ENCODE assay signal across 16 cellular contexts in the genomic region with DNA sequence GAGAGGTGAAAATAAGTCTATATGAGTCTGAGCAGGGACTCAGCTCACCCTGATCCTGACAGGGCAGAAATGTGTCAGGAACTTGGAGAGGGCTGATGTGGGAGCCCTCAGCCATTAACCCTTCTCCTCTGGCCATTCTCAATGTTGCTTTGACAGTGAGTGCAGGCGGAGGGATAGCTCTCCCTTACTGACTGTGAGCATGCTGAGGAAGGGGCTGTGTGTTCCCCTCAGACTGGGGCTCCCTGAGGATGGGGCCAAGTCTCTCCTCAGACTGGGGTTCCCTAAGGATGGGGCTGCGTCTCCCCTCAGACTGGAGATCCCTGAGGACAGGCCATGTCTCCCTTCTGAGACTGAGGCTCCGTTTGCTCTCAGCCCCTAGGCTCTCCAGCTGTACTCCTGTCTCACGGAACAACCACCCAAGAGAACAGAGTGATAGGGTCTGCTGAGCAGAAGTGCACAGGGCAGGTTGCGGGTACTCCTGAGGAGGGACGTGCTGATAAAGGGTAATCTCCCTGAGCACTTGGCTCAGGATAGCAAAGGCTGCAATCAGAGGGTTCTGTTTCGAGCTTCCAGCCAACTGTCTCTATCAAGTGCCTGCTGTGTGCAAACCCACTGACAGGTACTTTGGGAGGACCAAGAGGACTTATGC.
"Had no signal": no experiment of that assay in that cellular context is flagged by ENCODE, and none has a peak within 500 bp of the region (broad histone marks: within the 10 kb centered on the region; RNA-seq: fewer than 3 reads in every experiment).

No MANE protein-coding gene starts in this region.

- H3K27ac Mint-ChIP-seq: activated CD4-positive, alpha-beta memory T cell treated with anti-CD3 and anti-CD28 coated beads, Interleukin-2, amount 10 ng/mL, durations not matched to agents 7 days and 5 days; activated CD4-positive, alpha-beta T cell treated with anti-CD3 and anti-CD28 coated beads for 36 hours; activated T-cell treated with anti-CD3 and anti-CD28 coated beads, Interleukin-2, amount 50 U/mL, for 72 hours; memory B cell; stimulated activated effector memory CD8-positive, alpha-beta T cell treated with anti-CD3 and anti-CD28 coated beads, Interleukin-12 subunit alpha, Interleukin-12 subunit beta, amount 100 ng/mL, for 72 hours; T-helper 2 cell treated with Interferon-gamma antibody and Interleukin-4, amounts not matched to agents 5 μg/mL and 100 μg/mL, for 36 hours had no signal

- H3K9me3 Mint-ChIP-seq: activated CD4-positive, alpha-beta memory T cell treated with anti-CD3 and anti-CD28 coated beads, Interleukin-2, amount 10 ng/mL, durations not matched to agents 7 days and 5 days; activated T-cell treated with anti-CD3 and anti-CD28 coated beads, Interleukin-2, amount 50 U/mL, for 72 hours; memory B cell; stimulated activated effector memory CD8-positive, alpha-beta T cell treated with anti-CD3 and anti-CD28 coated beads, Interleukin-12 subunit alpha, Interleukin-12 subunit beta, amount 100 ng/mL, for 72 hours; T-helper 2 cell treated with Interferon-gamma antibody and Interleukin-4, amounts not matched to agents 5 μg/mL and 100 μg/mL, for 36 hours had no signal

- H3K4me3 ChIP-seq: colonic mucosa, heart left ventricle, tibial nerve had no signal

- ATAC-seq: activated CD4-positive, alpha-beta T cell treated with anti-CD3 and anti-CD28 coated beads for 36 hours; activated T-cell treated with anti-CD3 and anti-CD28 coated beads, Interleukin-2, amount 50 U/mL, for 72 hours; stimulated activated effector memory CD8-positive, alpha-beta T cell treated with anti-CD3 and anti-CD28 coated beads, Interleukin-12 subunit alpha, Interleukin-12 subunit beta, amount 100 ng/mL, for 72 hours had no signal

- H3K4me3 Mint-ChIP-seq: activated CD4-positive, alpha-beta memory T cell treated with anti-CD3 and anti-CD28 coated beads, Interleukin-2, amount 10 ng/mL, durations not matched to agents 7 days and 5 days; activated CD4-positive, alpha-beta T cell treated with anti-CD3 and anti-CD28 coated beads for 36 hours; activated T-cell treated with anti-CD3 and anti-CD28 coated beads, Interleukin-2, amount 50 U/mL, for 72 hours; memory B cell; stimulated activated effector memory CD8-positive, alpha-beta T cell treated with anti-CD3 and anti-CD28 coated beads, Interleukin-12 subunit alpha, Interleukin-12 subunit beta, amount 100 ng/mL, for 72 hours; T-helper 2 cell treated with Interferon-gamma antibody and Interleukin-4, amounts not matched to agents 5 μg/mL and 100 μg/mL, for 36 hours had no signal

- FAIRE-seq: astrocyte, endothelial cell of umbilical vein, frontal cortex had no signal

- H3K9me3 ChIP-seq: colonic mucosa, heart left ventricle, tibial nerve had no signal

- H3K36me3 ChIP-seq: colonic mucosa, heart left ventricle, tibial nerve, WERI-Rb-1 had no signal

- H3K9ac ChIP-seq: parathyroid adenoma had no signal

- H3K36me3 Mint-ChIP-seq: memory B cell; stimulated activated effector memory CD8-positive, alpha-beta T cell treated with anti-CD3 and anti-CD28 coated beads, Interleukin-12 subunit alpha, Interleukin-12 subunit beta, amount 100 ng/mL, for 72 hours had no signal

- H3K27me3 Mint-ChIP-seq: activated CD4-positive, alpha-beta T cell treated with anti-CD3 and anti-CD28 coated beads for 36 hours had no signal

- H3K27me3 ChIP-seq: colonic mucosa, heart left ventricle, tibial nerve had no signal

- H3K4me1 Mint-ChIP-seq: activated CD4-positive, alpha-beta memory T cell treated with anti-CD3 and anti-CD28 coated beads, Interleukin-2, amount 10 ng/mL, durations not matched to agents 7 days and 5 days; activated CD4-positive, alpha-beta T cell treated with anti-CD3 and anti-CD28 coated beads for 36 hours; memory B cell; stimulated activated effector memory CD8-positive, alpha-beta T cell treated with anti-CD3 and anti-CD28 coated beads, Interleukin-12 subunit alpha, Interleukin-12 subunit beta, amount 100 ng/mL, for 72 hours had no signal

- H3K27ac ChIP-seq: colonic mucosa, parathyroid adenoma, tibial nerve, WERI-Rb-1 had no signal

- DNase-seq: activated CD4-positive, alpha-beta memory T cell treated with anti-CD3 and anti-CD28 coated beads, Interleukin-2, amount 10 ng/mL, durations not matched to agents 7 days and 5 days; activated CD4-positive, alpha-beta T cell treated with anti-CD3 and anti-CD28 coated beads for 36 hours; activated gamma-delta T cell treated with Interleukin-2 at 50 U/mL for 16 hours; activated T-cell treated with anti-CD3 and anti-CD28 coated beads, Interleukin-2, amount 50 U/mL, for 72 hours; colonic mucosa; heart left ventricle; retina; WERI-Rb-1 had no signal

- H3K4me1 ChIP-seq: parathyroid adenoma had no signal
